In genomic region chr3:123365450-123366143, GRCh38 we compare ENCODE assay signal across 10 cellular contexts.
DNase-seq lines count a peak whose midpoint lies in the region; ATAC-seq and TF ChIP-seq lines count a peak whose summit lies in the region.
"Had no signal": no experiment of that assay in that cellular context is flagged by ENCODE, and none has a peak within 500 bp of the region (broad histone marks: within the 10 kb centered on the region; RNA-seq: fewer than 3 reads in every experiment).

No MANE protein-coding gene starts in this region.

- H3K27ac Mint-ChIP-seq in progenitor cell of endocrine pancreas = no peak overlapping the region

- H3K36me3 Mint-ChIP-seq in progenitor cell of endocrine pancreas (ENCODE audit: insufficient read depth) = peaks cover 3% of the 10 kb centered on the region

- TF ChIP-seq CTCF in GM12872 (IDR thresholded peaks at IDR 0.05; ENCODE audit: insufficient read depth, low read depth, low read length) (peak; percentile 51), esophagus muscularis mucosa (IDR thresholded peaks at IDR 0.05) (peak; percentile 28 to 59 (median 35)), progenitor cell of endocrine pancreas (IDR thresholded peaks at IDR 0.05; ENCODE audit: unreplicated experiment) (peak; percentile 63)

- H3K27me3 Mint-ChIP-seq in progenitor cell of endocrine pancreas = no peaks in the 10 kb centered on the region

- ATAC-seq in HG03097 (IDR thresholded peaks at IDR 0.05; ENCODE audit: low FRiP score, unreplicated experiment) (no peak), GM21367 (IDR thresholded peaks at IDR 0.05; ENCODE audit: unreplicated experiment) (no peak)

- peak; percentile 5 for DNase-seq in NCI-H526 treated with DMSO at 0.1 percent for 48 hours (lab: John Stamatoyannopoulos, UW)
- DNase-seq in esophagus muscularis mucosa (ENCODE audit: extremely low spot score) = no peak
- DNase-seq in progenitor cell of endocrine pancreas (ENCODE audit: low spot score, unreplicated experiment) = peak; percentile 19
- DNase-seq in NCI-H1417 treated with DMSO at 0.1 percent for 48 hours (lab: John Stamatoyannopoulos, UW) = no peak
- DNase-seq in NCI-H1436 treated with DMSO at 0.1 percent for 48 hours (lab: John Stamatoyannopoulos, UW) = no peak
- DNase-seq: stimulated activated CD4-positive, alpha-beta T cell treated with anti-CD3 and anti-CD28 coated beads, Interleukin-4, amount 100 ng/mL, for 1 hour had no signal

- no peaks in the 10 kb centered on the region for H3K9me3 ChIP-seq in esophagus muscularis mucosa

- 56% methylated on average over 6 of the region's 6 CpGs for WGBS in esophagus muscularis mucosa

- H3K4me1 ChIP-seq in esophagus muscularis mucosa = peaks cover 53 to 98% (median 84%) of the 10 kb centered on the region in 4 donors

- peak overlapping the region; percentile 3 to 97 (median 60) for H3K27ac ChIP-seq in esophagus muscularis mucosa (replicated peaks in 1 of 4)
- H3K27ac ChIP-seq: epithelial cell of prostate had no signal

- H3K4me3 Mint-ChIP-seq in progenitor cell of endocrine pancreas (ENCODE audit: low read depth) = no peak overlapping the region

- no peaks in the 10 kb centered on the region for H3K36me3 ChIP-seq in esophagus muscularis mucosa

- no peaks in the 10 kb centered on the region for H3K27me3 ChIP-seq in esophagus muscularis mucosa

- H3K4me1 Mint-ChIP-seq in progenitor cell of endocrine pancreas (ENCODE audit: low read depth) = peaks cover 12% of the 10 kb centered on the region

- intact Hi-C loops in esophagus muscularis mucosa (cut with DNase I) = no loop called here

- no peak for TF ChIP-seq POLR2A in esophagus muscularis mucosa (IDR thresholded peaks at IDR 0.05; ENCODE audit: low read depth)

- H3K4me3 ChIP-seq in esophagus muscularis mucosa = no peak overlapping the region

- no peak for TF ChIP-seq EP300 in esophagus muscularis mucosa (IDR thresholded peaks at IDR 0.05)

- H3K9me3 Mint-ChIP-seq in progenitor cell of endocrine pancreas (ENCODE audit: low read depth) = peaks cover 3% of the 10 kb centered on the region

Comparison
In these comparisons a context has a peak if more than half of its experiments do, and no peak if none do; other contexts are left out.
1. DNase-seq: peak in NCI-H526 treated with DMSO at 0.1 percent for 48 hours (single experiment) and progenitor cell of endocrine pancreas (single experiment); none in esophagus muscularis mucosa (single experiment), NCI-H1417 treated with DMSO at 0.1 percent for 48 hours (single experiment) and NCI-H1436 treated with DMSO at 0.1 percent for 48 hours (single experiment).
2. Peak in every context shown above with its lines, with median percentiles within 50 percentile points of each other: CTCF ChIP-seq.